In genomic region chr18:50836521-50836957, GRCh38 we compare ENCODE assay signal across 1 cellular context.
TF ChIP-seq lines count a peak whose summit lies in the region.

No MANE protein-coding gene starts in this region.

TF ChIP-seq in HepG2, 621 proteins besides CTCF, POLR2A, EP300 and RAD21:
- TF ChIP-seq ZNF687 (CRISPR knock-in tag; IDR thresholded peaks at IDR 0.05) (no peak), MXD3 (CRISPR knock-in tag; IDR thresholded peaks at IDR 0.05) (no peak), ZBTB25 (CRISPR knock-in tag; IDR thresholded peaks at IDR 0.05) (no peak), STAT5B (CRISPR knock-in tag; IDR thresholded peaks at IDR 0.05) (no peak), EED (CRISPR knock-in tag; IDR thresholded peaks at IDR 0.05) (no peak), MAX (IDR thresholded peaks at IDR 0.05) (no peak), ZNF253 (CRISPR knock-in tag; IDR thresholded peaks at IDR 0.05; ENCODE audit: borderline replicate concordance) (no peak), IKZF1 (IDR thresholded peaks at IDR 0.05) (no peak), ZNF281 (CRISPR knock-in tag; IDR thresholded peaks at IDR 0.05; ENCODE audit: borderline replicate concordance) (no peak), SP2 (CRISPR knock-in tag; IDR thresholded peaks at IDR 0.05) (no peak), BCLAF1 (IDR thresholded peaks at IDR 0.05) (no peak), YEATS4 (CRISPR knock-in tag; IDR thresholded peaks at IDR 0.05; ENCODE audit: borderline replicate concordance) (no peak), CHCHD3 (CRISPR knock-in tag; IDR thresholded peaks at IDR 0.05) (no peak), ZBTB2 (CRISPR knock-in tag; IDR thresholded peaks at IDR 0.05; ENCODE audit: low read depth) (no peak), CHD2 (IDR thresholded peaks at IDR 0.05; ENCODE audit: low read depth, low read length) (no peak), ZKSCAN1 (IDR thresholded peaks at IDR 0.05; ENCODE audit: low read length) (no peak), ZIK1 (CRISPR knock-in tag; IDR thresholded peaks at IDR 0.05; ENCODE audit: borderline replicate concordance, low read depth) (no peak)
